In genomic region chr11:114121744-114122504, GRCh38 we compare ENCODE assay signal across 2 cellular contexts.
TF ChIP-seq lines count a peak whose summit lies in the region.

No MANE protein-coding gene starts in this region.

TF ChIP-seq in liver, 16 proteins besides CTCF, POLR2A, EP300 and RAD21 (continued from another document):
- TF ChIP-seq, protein P1, sequence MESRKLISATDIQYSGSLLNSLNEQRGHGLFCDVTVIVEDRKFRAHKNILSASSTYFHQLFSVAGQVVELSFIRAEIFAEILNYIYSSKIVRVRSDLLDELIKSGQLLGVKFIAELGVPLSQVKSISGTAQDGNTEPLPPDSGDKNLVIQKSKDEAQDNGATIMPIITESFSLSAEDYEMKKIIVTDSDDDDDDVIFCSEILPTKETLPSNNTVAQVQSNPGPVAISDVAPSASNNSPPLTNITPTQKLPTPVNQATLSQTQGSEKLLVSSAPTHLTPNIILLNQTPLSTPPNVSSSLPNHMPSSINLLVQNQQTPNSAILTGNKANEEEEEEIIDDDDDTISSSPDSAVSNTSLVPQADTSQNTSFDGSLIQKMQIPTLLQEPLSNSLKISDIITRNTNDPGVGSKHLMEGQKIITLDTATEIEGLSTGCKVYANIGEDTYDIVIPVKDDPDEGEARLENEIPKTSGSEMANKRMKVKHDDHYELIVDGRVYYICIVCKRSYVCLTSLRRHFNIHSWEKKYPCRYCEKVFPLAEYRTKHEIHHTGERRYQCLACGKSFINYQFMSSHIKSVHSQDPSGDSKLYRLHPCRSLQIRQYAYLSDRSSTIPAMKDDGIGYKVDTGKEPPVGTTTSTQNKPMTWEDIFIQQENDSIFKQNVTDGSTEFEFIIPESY (IDR thresholded peaks at IDR 0.05): no peak
- peak; percentile 27 to 62 for TF ChIP-seq RXRA (IDR thresholded peaks at IDR 0.05)
- TF ChIP-seq HNF4A (conservative IDR thresholded peaks at IDR 0.05): peak; percentile 34 to 38
- peak; percentile 52 for TF ChIP-seq SP1 (IDR thresholded peaks at IDR 0.05)
- no peak for TF ChIP-seq HNF4G (IDR thresholded peaks at IDR 0.05)
- TF ChIP-seq EGR1 (IDR thresholded peaks at IDR 0.05; ENCODE audit: low read depth in 2 of 2): no peak
- TF ChIP-seq, protein P2, sequence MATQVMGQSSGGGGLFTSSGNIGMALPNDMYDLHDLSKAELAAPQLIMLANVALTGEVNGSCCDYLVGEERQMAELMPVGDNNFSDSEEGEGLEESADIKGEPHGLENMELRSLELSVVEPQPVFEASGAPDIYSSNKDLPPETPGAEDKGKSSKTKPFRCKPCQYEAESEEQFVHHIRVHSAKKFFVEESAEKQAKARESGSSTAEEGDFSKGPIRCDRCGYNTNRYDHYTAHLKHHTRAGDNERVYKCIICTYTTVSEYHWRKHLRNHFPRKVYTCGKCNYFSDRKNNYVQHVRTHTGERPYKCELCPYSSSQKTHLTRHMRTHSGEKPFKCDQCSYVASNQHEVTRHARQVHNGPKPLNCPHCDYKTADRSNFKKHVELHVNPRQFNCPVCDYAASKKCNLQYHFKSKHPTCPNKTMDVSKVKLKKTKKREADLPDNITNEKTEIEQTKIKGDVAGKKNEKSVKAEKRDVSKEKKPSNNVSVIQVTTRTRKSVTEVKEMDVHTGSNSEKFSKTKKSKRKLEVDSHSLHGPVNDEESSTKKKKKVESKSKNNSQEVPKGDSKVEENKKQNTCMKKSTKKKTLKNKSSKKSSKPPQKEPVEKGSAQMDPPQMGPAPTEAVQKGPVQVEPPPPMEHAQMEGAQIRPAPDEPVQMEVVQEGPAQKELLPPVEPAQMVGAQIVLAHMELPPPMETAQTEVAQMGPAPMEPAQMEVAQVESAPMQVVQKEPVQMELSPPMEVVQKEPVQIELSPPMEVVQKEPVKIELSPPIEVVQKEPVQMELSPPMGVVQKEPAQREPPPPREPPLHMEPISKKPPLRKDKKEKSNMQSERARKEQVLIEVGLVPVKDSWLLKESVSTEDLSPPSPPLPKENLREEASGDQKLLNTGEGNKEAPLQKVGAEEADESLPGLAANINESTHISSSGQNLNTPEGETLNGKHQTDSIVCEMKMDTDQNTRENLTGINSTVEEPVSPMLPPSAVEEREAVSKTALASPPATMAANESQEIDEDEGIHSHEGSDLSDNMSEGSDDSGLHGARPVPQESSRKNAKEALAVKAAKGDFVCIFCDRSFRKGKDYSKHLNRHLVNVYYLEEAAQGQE (IDR thresholded peaks at IDR 0.05): no peak
- no peak for TF ChIP-seq FOXA2 (IDR thresholded peaks at IDR 0.05)
- TF ChIP-seq FOXA1 (IDR thresholded peaks at IDR 0.05): no peak
- TF ChIP-seq YY1 (IDR thresholded peaks at IDR 0.05): peak; percentile 80
- TF ChIP-seq, protein P3, sequence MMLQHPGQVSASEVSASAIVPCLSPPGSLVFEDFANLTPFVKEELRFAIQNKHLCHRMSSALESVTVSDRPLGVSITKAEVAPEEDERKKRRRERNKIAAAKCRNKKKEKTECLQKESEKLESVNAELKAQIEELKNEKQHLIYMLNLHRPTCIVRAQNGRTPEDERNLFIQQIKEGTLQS (IDR thresholded peaks at IDR 0.05): no peak
- TF ChIP-seq, protein P4, sequence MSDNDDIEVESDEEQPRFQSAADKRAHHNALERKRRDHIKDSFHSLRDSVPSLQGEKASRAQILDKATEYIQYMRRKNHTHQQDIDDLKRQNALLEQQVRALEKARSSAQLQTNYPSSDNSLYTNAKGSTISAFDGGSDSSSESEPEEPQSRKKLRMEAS (IDR thresholded peaks at IDR 0.05): peak; percentile 23
- TF ChIP-seq TAF1 (conservative IDR thresholded peaks at IDR 0.05): no peak
- TF ChIP-seq JUND (IDR thresholded peaks at IDR 0.05): no peak
- TF ChIP-seq NR2F2 (IDR thresholded peaks at IDR 0.05): peak; percentile 94

TF ChIP-seq in HepG2, 621 proteins besides CTCF, POLR2A, EP300 and RAD21:
- TF ChIP-seq ZBTB4 (CRISPR knock-in tag; IDR thresholded peaks at IDR 0.05; ENCODE audit: borderline replicate concordance) (no peak), REXO4 (CRISPR knock-in tag; IDR thresholded peaks at IDR 0.05; ENCODE audit: borderline replicate concordance) (no peak), MYC (CRISPR knock-in tag; IDR thresholded peaks at IDR 0.05; ENCODE audit: borderline replicate concordance) (no peak), ZNF460 (CRISPR knock-in tag; IDR thresholded peaks at IDR 0.05; ENCODE audit: borderline replicate concordance) (no peak), ZNF816 (CRISPR knock-in tag; IDR thresholded peaks at IDR 0.05; ENCODE audit: borderline replicate concordance) (no peak), FOSL1 (CRISPR knock-in tag; IDR thresholded peaks at IDR 0.05; ENCODE audit: borderline replicate concordance) (no peak), ZBTB21 (CRISPR knock-in tag; IDR thresholded peaks at IDR 0.05) (no peak), RORA (CRISPR knock-in tag; IDR thresholded peaks at IDR 0.05) (no peak), ZSCAN30 (CRISPR knock-in tag; IDR thresholded peaks at IDR 0.05) (no peak), FOXO1 (CRISPR knock-in tag; IDR thresholded peaks at IDR 0.05) (no peak), SRSF1 (optimal IDR thresholded peaks at IDR 0.05; ENCODE audit: low read depth, low read length) (no peak)
TF ChIP-seq in HepG2: peak in this region for 0.
